Comparison of ENCODE assay signal across 18 cellular contexts in the genomic region with DNA sequence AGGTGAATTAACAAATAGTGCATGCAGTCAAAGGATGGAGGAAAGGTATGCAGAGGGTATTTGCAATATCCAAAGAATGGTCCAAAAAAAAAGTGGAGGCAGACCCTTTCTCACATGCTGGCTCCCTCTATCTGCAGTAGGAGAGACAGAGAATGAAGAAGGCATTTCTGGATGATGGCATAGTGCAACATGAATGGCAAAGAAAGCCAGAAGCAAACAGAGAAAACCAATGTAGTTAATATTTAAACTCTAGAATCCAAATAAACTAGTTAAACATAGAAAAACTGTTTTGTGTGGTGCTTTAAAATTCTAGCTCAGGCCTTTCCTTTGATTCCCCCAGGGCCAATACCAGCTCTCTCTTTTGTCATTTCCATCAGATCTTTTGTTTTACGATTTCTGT.
"Had no signal": no experiment of that assay in that cellular context is flagged by ENCODE, and none has a peak within 500 bp of the region (broad histone marks: within the 10 kb centered on the region; RNA-seq: fewer than 3 reads in every experiment).

No MANE protein-coding gene starts in this region.

- H3K9me3 ChIP-seq: body of pancreas, colonic mucosa, gastrocnemius medialis, heart left ventricle, right atrium auricular region, tibial nerve had no signal

- H3K4me3 ChIP-seq: body of pancreas, colonic mucosa, gastrocnemius medialis, heart left ventricle, right atrium auricular region, skin epidermis, tibial nerve had no signal

- ATAC-seq: body of pancreas; gastrocnemius medialis; heart left ventricle; left colon; stimulated activated naive CD8-positive, alpha-beta T cell treated with anti-CD3 and anti-CD28 coated beads, Interleukin-15, Interleukin-2, amounts not matched to agents 100 U/mL and 50 U/mL, for 24 hours had no signal

- H3K4me1 ChIP-seq: body of pancreas, colonic mucosa, gastrocnemius medialis, tibial nerve had no signal

- H3K36me3 ChIP-seq: colonic mucosa, gastrocnemius medialis, heart left ventricle, right atrium auricular region, tibial nerve had no signal

- H3K27me3 ChIP-seq: body of pancreas, colonic mucosa, gastrocnemius medialis, heart left ventricle, right atrium auricular region, tibial nerve had no signal

- DNase-seq: activated CD4-positive, alpha-beta memory T cell treated with anti-CD3 and anti-CD28 coated beads for 36 hours; activated CD4-positive, alpha-beta T cell treated with anti-CD3 and anti-CD28 coated beads for 4 hours; activated naive CD8-positive, alpha-beta T cell treated with anti-CD3 and anti-CD28 coated beads for 36 hours; activated T-cell treated with anti-CD3 and anti-CD28 coated beads for 4 hours; amniotic stem cell; body of pancreas; caudate nucleus; colonic mucosa; gastrocnemius medialis; heart left ventricle; left colon; midbrain; occipital lobe; stimulated activated naive CD8-positive, alpha-beta T cell treated with anti-CD3 and anti-CD28 coated beads, Interleukin-15, Interleukin-2, amounts not matched to agents 100 U/mL and 50 U/mL, for 24 hours; substantia nigra had no signal

- H3K27ac ChIP-seq: body of pancreas, colonic mucosa, gastrocnemius medialis, heart left ventricle, right atrium auricular region, skin epidermis, tibial nerve had no signal
